ENCODE assay signal across 27 cellular contexts in genomic region chr5:177531209-177531940, GRCh38. TPM values are rescaled to one million over a fixed set of nuclear protein-coding genes. Genes with fewer than 3 reads are reported as not detected.
DNase-seq lines count a peak whose midpoint lies in the region; ATAC-seq and TF ChIP-seq lines count a peak whose summit lies in the region.
"Had no signal": no experiment of that assay in that cellular context is flagged by ENCODE, and none has a peak within 500 bp of the region (broad histone marks: within the 10 kb centered on the region; RNA-seq: fewer than 3 reads in every experiment).

No MANE protein-coding gene starts in this region.

- CTCF ChIA-PET in RWPE1 (lab: Yijun Ruan, JAX), result interaction anchor here (1.1 to 1.4 kb wide), 2 partner anchors 17 to 30 kb away, joined by 3 to 5 read pairs; no protein-coding TSS in a partner anchor

- POLR2A ChIA-PET in RWPE1 (lab: Yijun Ruan, JAX; ENCODE audit: low non-redundant PET), result no interaction called here

- H3K27me3 ChIP-seq in foreskin keratinocyte, result no peaks in the 10 kb centered on the region
- H3K27me3 ChIP-seq: brain microvascular endothelial cell, hepatocyte, upper lobe of right lung had no signal

- H3K27ac ChIP-seq in RWPE1 (peak overlapping the region; percentile 49; the same call in 1 of the 2 replicates), foreskin keratinocyte (no peak overlapping the region)
- H3K27ac ChIP-seq: brain microvascular endothelial cell, hepatocyte, upper lobe of right lung had no signal

- no peak for DNase-seq in RWPE1 (ENCODE audit: low spot score)
- no peak for DNase-seq in foreskin keratinocyte
- no peak for DNase-seq in stimulated activated effector memory CD8-positive, alpha-beta T cell treated with anti-CD3 and anti-CD28 coated beads, Interleukin-12 subunit alpha, Interleukin-12 subunit beta, amount 100 ng/mL, for 72 hours (ENCODE audit: low spot score in 2 of 2)
- no peak for DNase-seq in NCI-H146 (lab: John Stamatoyannopoulos, UW)
- DNase-seq in hippocampal formation (lab: John Stamatoyannopoulos, UW), result no peak
- DNase-seq in NCI-H2171 (lab: John Stamatoyannopoulos, UW), result no peak
- DNase-seq: activated CD8-positive, alpha-beta memory T cell treated with anti-CD3 and anti-CD28 coated beads for 24 hours; activated naive CD4-positive, alpha-beta T cell; activated T-cell treated with anti-CD3 and anti-CD28 coated beads, Interleukin-2, amount 50 U/mL, for 4 hours; brain microvascular endothelial cell; DMS79; foreskin melanocyte; GDM1; IMR-90; naive thymus-derived CD4-positive, alpha-beta T cell; NCI-H1105; NCI-H2029 treated with DMSO at 0.1 percent for 48 hours; NCI-H446; occipital lobe; RPMI8226; substantia nigra; upper lobe of right lung had no signal

- H3K4me1 ChIP-seq in foreskin keratinocyte, result no peaks in the 10 kb centered on the region
- H3K4me1 ChIP-seq: upper lobe of right lung had no signal

- H3K36me3 Mint-ChIP-seq in activated T-helper 17 cell treated with anti-CD3 and anti-CD28 coated beads, Interleukin-2, amount 50 U/mL, for 72 hours (ENCODE audit: low read depth), result peaks cover 52% of the 10 kb centered on the region
- H3K36me3 Mint-ChIP-seq in stimulated activated effector memory CD8-positive, alpha-beta T cell treated with anti-CD3 and anti-CD28 coated beads, Interleukin-12 subunit alpha, Interleukin-12 subunit beta, amount 100 ng/mL, for 72 hours, result peaks cover 59% of the 10 kb centered on the region

- H3K9me3 Mint-ChIP-seq in activated T-helper 17 cell treated with anti-CD3 and anti-CD28 coated beads, Interleukin-2, amount 50 U/mL, for 72 hours, result no peaks in the 10 kb centered on the region
- H3K9me3 Mint-ChIP-seq in stimulated activated effector memory CD8-positive, alpha-beta T cell treated with anti-CD3 and anti-CD28 coated beads, Interleukin-12 subunit alpha, Interleukin-12 subunit beta, amount 100 ng/mL, for 72 hours, result no peaks in the 10 kb centered on the region
- H3K9me3 Mint-ChIP-seq: activated T-cell treated with anti-CD3 and anti-CD28 coated beads, Interleukin-2, amount 50 U/mL, for 4 hours; mesothelial cell of epicardium had no signal

- TF ChIP-seq CTCF in RWPE1 (conservative IDR thresholded peaks at IDR 0.05; ENCODE audit: low read depth), result no peak
- no peak for TF ChIP-seq CTCF in foreskin keratinocyte (conservative IDR thresholded peaks at IDR 0.05)

- H3K27ac Mint-ChIP-seq in activated T-helper 17 cell treated with anti-CD3 and anti-CD28 coated beads, Interleukin-2, amount 50 U/mL, for 72 hours, result peak overlapping the region; percentile 17
- H3K27ac Mint-ChIP-seq in stimulated activated effector memory CD8-positive, alpha-beta T cell treated with anti-CD3 and anti-CD28 coated beads, Interleukin-12 subunit alpha, Interleukin-12 subunit beta, amount 100 ng/mL, for 72 hours, result peak overlapping the region; percentile 83
- H3K27ac Mint-ChIP-seq: mesothelial cell of epicardium had no signal

- no peak overlapping the region for H3K4me3 Mint-ChIP-seq in activated T-helper 17 cell treated with anti-CD3 and anti-CD28 coated beads, Interleukin-2, amount 50 U/mL, for 72 hours
- no peak overlapping the region for H3K4me3 Mint-ChIP-seq in stimulated activated effector memory CD8-positive, alpha-beta T cell treated with anti-CD3 and anti-CD28 coated beads, Interleukin-12 subunit alpha, Interleukin-12 subunit beta, amount 100 ng/mL, for 72 hours
- H3K4me3 Mint-ChIP-seq: activated T-cell treated with anti-CD3 and anti-CD28 coated beads, Interleukin-2, amount 50 U/mL, for 4 hours; mesothelial cell of epicardium; naive thymus-derived CD4-positive, alpha-beta T cell had no signal

- ATAC-seq in activated T-helper 17 cell treated with anti-CD3 and anti-CD28 coated beads, Interleukin-2, amount 50 U/mL, for 72 hours (replicated peaks), result no peak
- peak; percentile 15 for ATAC-seq in foreskin keratinocyte
- ATAC-seq in stimulated activated effector memory CD8-positive, alpha-beta T cell treated with anti-CD3 and anti-CD28 coated beads, Interleukin-12 subunit alpha, Interleukin-12 subunit beta, amount 100 ng/mL, for 72 hours, result no peak
- ATAC-seq: activated T-cell treated with anti-CD3 and anti-CD28 coated beads, Interleukin-2, amount 50 U/mL, for 4 hours; left lobe of liver; naive thymus-derived CD4-positive, alpha-beta T cell; SK-N-SH treated with all-trans-retinoic acid at 6 μM for 48 hours had no signal

- no peaks in the 10 kb centered on the region for H3K27me3 Mint-ChIP-seq in activated T-helper 17 cell treated with anti-CD3 and anti-CD28 coated beads, Interleukin-2, amount 50 U/mL, for 72 hours
- H3K27me3 Mint-ChIP-seq: naive thymus-derived CD4-positive, alpha-beta T cell had no signal

- H3K4me1 Mint-ChIP-seq in activated T-helper 17 cell treated with anti-CD3 and anti-CD28 coated beads, Interleukin-2, amount 50 U/mL, for 72 hours, result peaks cover 3% of the 10 kb centered on the region
- peaks cover 6% of the 10 kb centered on the region for H3K4me1 Mint-ChIP-seq in stimulated activated effector memory CD8-positive, alpha-beta T cell treated with anti-CD3 and anti-CD28 coated beads, Interleukin-12 subunit alpha, Interleukin-12 subunit beta, amount 100 ng/mL, for 72 hours
- H3K4me1 Mint-ChIP-seq: mesothelial cell of epicardium had no signal

RNA-seq across cellular contexts. Expression of gene DDX41, which starts 14.6 kb away (rescaled TPM):
- 100 to 1,000 TPM; 116 to 149 TPM for total RNA-seq in activated T-helper 17 cell treated with anti-CD3 and anti-CD28 coated beads, Interleukin-2, amount 50 U/mL, for 72 hours
- total RNA-seq in foreskin keratinocyte, result 87.1 and 91.0 TPM in 2 replicates
- polyA plus RNA-seq in foreskin keratinocyte, result 82.6 and 85.8 TPM in 2 replicates

RNA-seq across cellular contexts. Expression of gene DOK3, which starts 21.7 kb away (rescaled TPM):
- 10 to 100 TPM in 1 of 2 donors, 1 to 10 TPM in 1; 5.6 to 13.7 TPM for total RNA-seq in activated T-helper 17 cell treated with anti-CD3 and anti-CD28 coated beads, Interleukin-2, amount 50 U/mL, for 72 hours
- total RNA-seq in foreskin keratinocyte, result 2.1 and 2.2 TPM in 2 replicates
- 1.4 and 2.0 TPM in 2 replicates for polyA plus RNA-seq in foreskin keratinocyte

RNA-seq across cellular contexts. Expression of gene FAM193B, which starts 23.0 kb away (rescaled TPM):
- total RNA-seq in activated T-helper 17 cell treated with anti-CD3 and anti-CD28 coated beads, Interleukin-2, amount 50 U/mL, for 72 hours, result 10 to 100 TPM; 67.5 to 72.3 TPM
- 38.3 and 42.1 TPM in 2 replicates for total RNA-seq in foreskin keratinocyte
- polyA plus RNA-seq in foreskin keratinocyte, result 29.7 and 31.9 TPM in 2 replicates

RNA-seq across cellular contexts. Expression of gene PDLIM7, which starts 34.0 kb away (rescaled TPM):
- total RNA-seq in activated T-helper 17 cell treated with anti-CD3 and anti-CD28 coated beads, Interleukin-2, amount 50 U/mL, for 72 hours, result 10 to 100 TPM; 34.9 to 38.8 TPM
- 71.7 and 77.8 TPM in 2 replicates for total RNA-seq in foreskin keratinocyte
- polyA plus RNA-seq in foreskin keratinocyte, result 106 and 107 TPM in 2 replicates

RNA-seq across cellular contexts. Expression of gene DBN1, which starts 57.9 kb away (rescaled TPM):
- 1 to 10 TPM; 2.3 to 3.1 TPM for total RNA-seq in activated T-helper 17 cell treated with anti-CD3 and anti-CD28 coated beads, Interleukin-2, amount 50 U/mL, for 72 hours
- 80.8 and 88.5 TPM in 2 replicates for total RNA-seq in foreskin keratinocyte
- 69.8 and 78.7 TPM in 2 replicates for polyA plus RNA-seq in foreskin keratinocyte
